ENCODE assay signal across 1 cellular context in the genomic region with DNA sequence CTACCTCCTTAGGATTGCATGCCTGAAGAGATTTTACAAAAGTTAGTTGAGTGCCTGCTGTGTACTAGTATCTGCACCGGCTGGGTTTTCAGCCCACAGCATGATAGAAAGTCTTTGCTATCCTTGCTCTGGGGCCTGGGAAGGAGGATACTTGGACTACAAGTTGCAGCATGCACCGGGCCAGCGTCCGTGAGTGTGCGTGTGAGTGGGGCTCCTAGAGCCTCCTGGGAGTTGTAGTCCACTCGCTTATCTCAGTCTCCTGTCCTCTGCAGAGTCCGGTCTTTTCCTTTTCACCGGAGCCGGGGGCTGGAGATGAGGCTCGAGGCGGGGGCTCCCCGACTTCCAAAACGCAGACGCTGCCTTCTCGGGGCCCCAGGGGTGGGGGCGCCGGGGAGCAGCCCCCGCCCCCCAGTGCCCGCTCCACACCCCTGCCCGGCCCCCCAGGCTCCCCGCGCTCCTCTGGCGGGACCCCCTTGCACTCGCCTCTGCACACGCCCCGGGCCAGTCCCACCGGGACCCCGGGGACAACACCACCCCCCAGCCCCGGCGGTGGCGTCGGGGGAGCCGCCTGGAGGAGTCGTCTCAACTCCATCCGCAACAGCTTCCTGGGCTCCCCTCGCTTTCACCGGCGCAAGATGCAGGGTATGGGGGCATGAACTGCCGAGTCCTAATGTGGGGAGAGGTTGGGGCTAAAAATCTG.
TF ChIP-seq lines count a peak whose summit lies in the region.

No MANE protein-coding gene starts in this region.

TF ChIP-seq in K562, 482 proteins besides CTCF, POLR2A, EP300 and RAD21 (continues in another document):
- 0 out of 2 replicates have a peak, but pooled peaks have one; percentile 0 for TF ChIP-seq ZNF175 (CRISPR knock-in tag; IDR thresholded peaks at IDR 0.05; ENCODE audit: low read depth)
- TF ChIP-seq ZNF589 (CRISPR knock-in tag; IDR thresholded peaks at IDR 0.05; ENCODE audit: low read depth): 0 out of 2 replicates have a peak, but pooled peaks have one; percentile 35
- 0 out of 4 replicates have a peak, but pooled peaks of 1 of the 2 experiments have one; percentile 55 for TF ChIP-seq ZMIZ1 (IDR thresholded peaks at IDR 0.05; ENCODE audit: low read depth in 2 of 2, low read length in 2 of 2)
- 0 out of 2 replicates have a peak, but pooled peaks have one; percentile 28 for TF ChIP-seq CXXC5 (CRISPR knock-in tag; IDR thresholded peaks at IDR 0.05)
- TF ChIP-seq POU5F1 (IDR thresholded peaks at IDR 0.05; ENCODE audit: borderline replicate concordance, low read depth, low read length, partially characterized antibody): peak; percentile 64
- TF ChIP-seq ZFX (CRISPR knock-in tag; IDR thresholded peaks at IDR 0.05): peak; percentile 23
- TF ChIP-seq POLR2AphosphoS2 (IDR thresholded peaks at IDR 0.05; ENCODE audit: low read length): no peak
- no peak for TF ChIP-seq ELF1 (tag; IDR thresholded peaks at IDR 0.05)
- TF ChIP-seq, protein P1, sequence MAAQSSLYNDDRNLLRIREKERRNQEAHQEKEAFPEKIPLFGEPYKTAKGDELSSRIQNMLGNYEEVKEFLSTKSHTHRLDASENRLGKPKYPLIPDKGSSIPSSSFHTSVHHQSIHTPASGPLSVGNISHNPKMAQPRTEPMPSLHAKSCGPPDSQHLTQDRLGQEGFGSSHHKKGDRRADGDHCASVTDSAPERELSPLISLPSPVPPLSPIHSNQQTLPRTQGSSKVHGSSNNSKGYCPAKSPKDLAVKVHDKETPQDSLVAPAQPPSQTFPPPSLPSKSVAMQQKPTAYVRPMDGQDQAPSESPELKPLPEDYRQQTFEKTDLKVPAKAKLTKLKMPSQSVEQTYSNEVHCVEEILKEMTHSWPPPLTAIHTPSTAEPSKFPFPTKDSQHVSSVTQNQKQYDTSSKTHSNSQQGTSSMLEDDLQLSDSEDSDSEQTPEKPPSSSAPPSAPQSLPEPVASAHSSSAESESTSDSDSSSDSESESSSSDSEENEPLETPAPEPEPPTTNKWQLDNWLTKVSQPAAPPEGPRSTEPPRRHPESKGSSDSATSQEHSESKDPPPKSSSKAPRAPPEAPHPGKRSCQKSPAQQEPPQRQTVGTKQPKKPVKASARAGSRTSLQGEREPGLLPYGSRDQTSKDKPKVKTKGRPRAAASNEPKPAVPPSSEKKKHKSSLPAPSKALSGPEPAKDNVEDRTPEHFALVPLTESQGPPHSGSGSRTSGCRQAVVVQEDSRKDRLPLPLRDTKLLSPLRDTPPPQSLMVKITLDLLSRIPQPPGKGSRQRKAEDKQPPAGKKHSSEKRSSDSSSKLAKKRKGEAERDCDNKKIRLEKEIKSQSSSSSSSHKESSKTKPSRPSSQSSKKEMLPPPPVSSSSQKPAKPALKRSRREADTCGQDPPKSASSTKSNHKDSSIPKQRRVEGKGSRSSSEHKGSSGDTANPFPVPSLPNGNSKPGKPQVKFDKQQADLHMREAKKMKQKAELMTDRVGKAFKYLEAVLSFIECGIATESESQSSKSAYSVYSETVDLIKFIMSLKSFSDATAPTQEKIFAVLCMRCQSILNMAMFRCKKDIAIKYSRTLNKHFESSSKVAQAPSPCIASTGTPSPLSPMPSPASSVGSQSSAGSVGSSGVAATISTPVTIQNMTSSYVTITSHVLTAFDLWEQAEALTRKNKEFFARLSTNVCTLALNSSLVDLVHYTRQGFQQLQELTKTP (IDR thresholded peaks at IDR 0.05; ENCODE audit: low read depth in 1 of 2, partially characterized antibody in 2 of 2): peak in 1 of 2 experiments; percentile 98
- TF ChIP-seq SAP30 (IDR thresholded peaks at IDR 0.05; ENCODE audit: borderline replicate concordance, insufficient read depth, low read depth, low read length, poor library complexity, severe bottlenecking): no peak
- peak; percentile 98 for TF ChIP-seq SIX5 (IDR thresholded peaks at IDR 0.05; ENCODE audit: borderline replicate concordance in 1 of 2, insufficient read depth in 1 of 2, low read depth in 1 of 2, low read length in 2 of 2)
- TF ChIP-seq ATF1 (CRISPR knock-in tag; IDR thresholded peaks at IDR 0.05): no peak
- TF ChIP-seq ATF1 (tag; IDR thresholded peaks at IDR 0.05): peak; percentile 52; the same call in 1 of the 2 replicates
- TF ChIP-seq, protein P2, sequence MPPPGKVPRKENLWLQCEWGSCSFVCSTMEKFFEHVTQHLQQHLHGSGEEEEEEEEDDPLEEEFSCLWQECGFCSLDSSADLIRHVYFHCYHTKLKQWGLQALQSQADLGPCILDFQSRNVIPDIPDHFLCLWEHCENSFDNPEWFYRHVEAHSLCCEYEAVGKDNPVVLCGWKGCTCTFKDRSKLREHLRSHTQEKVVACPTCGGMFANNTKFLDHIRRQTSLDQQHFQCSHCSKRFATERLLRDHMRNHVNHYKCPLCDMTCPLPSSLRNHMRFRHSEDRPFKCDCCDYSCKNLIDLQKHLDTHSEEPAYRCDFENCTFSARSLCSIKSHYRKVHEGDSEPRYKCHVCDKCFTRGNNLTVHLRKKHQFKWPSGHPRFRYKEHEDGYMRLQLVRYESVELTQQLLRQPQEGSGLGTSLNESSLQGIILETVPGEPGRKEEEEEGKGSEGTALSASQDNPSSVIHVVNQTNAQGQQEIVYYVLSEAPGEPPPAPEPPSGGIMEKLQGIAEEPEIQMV (tag; conservative IDR thresholded peaks at IDR 0.05; ENCODE audit: low read depth): peak; percentile 93
- TF ChIP-seq PTRF (tag; IDR thresholded peaks at IDR 0.05): no peak
- TF ChIP-seq CREB1 (IDR thresholded peaks at IDR 0.05): peak; percentile 60
- TF ChIP-seq CREB1 (CRISPR knock-in tag; IDR thresholded peaks at IDR 0.05): no peak
- no peak for TF ChIP-seq HDAC3 (IDR thresholded peaks at IDR 0.05; ENCODE audit: borderline replicate concordance, partially characterized antibody)
- no peak for TF ChIP-seq TBP (optimal IDR thresholded peaks at IDR 0.05; ENCODE audit: low read depth, low read length)
- TF ChIP-seq BHLHE40 (IDR thresholded peaks at IDR 0.05; ENCODE audit: low read length): no peak
- TF ChIP-seq, protein P3, sequence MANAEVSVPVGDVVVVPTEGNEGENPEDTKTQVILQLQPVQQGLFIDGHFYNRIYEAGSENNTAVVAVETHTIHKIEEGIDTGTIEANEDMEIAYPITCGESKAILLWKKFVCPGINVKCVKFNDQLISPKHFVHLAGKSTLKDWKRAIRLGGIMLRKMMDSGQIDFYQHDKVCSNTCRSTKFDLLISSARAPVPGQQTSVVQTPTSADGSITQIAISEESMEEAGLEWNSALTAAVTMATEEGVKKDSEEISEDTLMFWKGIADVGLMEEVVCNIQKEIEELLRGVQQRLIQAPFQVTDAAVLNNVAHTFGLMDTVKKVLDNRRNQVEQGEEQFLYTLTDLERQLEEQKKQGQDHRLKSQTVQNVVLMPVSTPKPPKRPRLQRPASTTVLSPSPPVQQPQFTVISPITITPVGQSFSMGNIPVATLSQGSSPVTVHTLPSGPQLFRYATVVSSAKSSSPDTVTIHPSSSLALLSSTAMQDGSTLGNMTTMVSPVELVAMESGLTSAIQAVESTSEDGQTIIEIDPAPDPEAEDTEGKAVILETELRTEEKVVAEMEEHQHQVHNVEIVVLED (CRISPR knock-in tag; IDR thresholded peaks at IDR 0.05): peak; percentile 83
- 0 out of 2 replicates have a peak, but pooled peaks have one; percentile 66 for TF ChIP-seq ZNF197 (CRISPR knock-in tag; IDR thresholded peaks at IDR 0.05; ENCODE audit: low read depth)
- TF ChIP-seq ZNF766 (CRISPR knock-in tag; conservative IDR thresholded peaks at IDR 0.05): peak; percentile 89
- TF ChIP-seq, protein P4, sequence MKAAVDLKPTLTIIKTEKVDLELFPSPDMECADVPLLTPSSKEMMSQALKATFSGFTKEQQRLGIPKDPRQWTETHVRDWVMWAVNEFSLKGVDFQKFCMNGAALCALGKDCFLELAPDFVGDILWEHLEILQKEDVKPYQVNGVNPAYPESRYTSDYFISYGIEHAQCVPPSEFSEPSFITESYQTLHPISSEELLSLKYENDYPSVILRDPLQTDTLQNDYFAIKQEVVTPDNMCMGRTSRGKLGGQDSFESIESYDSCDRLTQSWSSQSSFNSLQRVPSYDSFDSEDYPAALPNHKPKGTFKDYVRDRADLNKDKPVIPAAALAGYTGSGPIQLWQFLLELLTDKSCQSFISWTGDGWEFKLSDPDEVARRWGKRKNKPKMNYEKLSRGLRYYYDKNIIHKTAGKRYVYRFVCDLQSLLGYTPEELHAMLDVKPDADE (conservative IDR thresholded peaks at IDR 0.05; ENCODE audit: control insufficient read depth, low read depth, low read length): peak; percentile 98
- TF ChIP-seq MBD2 (IDR thresholded peaks at IDR 0.05; ENCODE audit: borderline replicate concordance, low read depth): peak; percentile 78
- TF ChIP-seq, protein P5, sequence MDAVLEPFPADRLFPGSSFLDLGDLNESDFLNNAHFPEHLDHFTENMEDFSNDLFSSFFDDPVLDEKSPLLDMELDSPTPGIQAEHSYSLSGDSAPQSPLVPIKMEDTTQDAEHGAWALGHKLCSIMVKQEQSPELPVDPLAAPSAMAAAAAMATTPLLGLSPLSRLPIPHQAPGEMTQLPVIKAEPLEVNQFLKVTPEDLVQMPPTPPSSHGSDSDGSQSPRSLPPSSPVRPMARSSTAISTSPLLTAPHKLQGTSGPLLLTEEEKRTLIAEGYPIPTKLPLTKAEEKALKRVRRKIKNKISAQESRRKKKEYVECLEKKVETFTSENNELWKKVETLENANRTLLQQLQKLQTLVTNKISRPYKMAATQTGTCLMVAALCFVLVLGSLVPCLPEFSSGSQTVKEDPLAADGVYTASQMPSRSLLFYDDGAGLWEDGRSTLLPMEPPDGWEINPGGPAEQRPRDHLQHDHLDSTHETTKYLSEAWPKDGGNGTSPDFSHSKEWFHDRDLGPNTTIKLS (IDR thresholded peaks at IDR 0.05; ENCODE audit: borderline replicate concordance, low read depth): peak; percentile 50; the same call in 1 of the 2 replicates
- TF ChIP-seq HCFC1 (IDR thresholded peaks at IDR 0.05; ENCODE audit: low read depth, low read length): peak; percentile 99
- peak in 1 of 2 experiments; percentile 30; a peak in 1 of 4 replicates for TF ChIP-seq KDM4B (IDR thresholded peaks at IDR 0.05; ENCODE audit: borderline replicate concordance in 2 of 2, low read depth in 1 of 2)
- TF ChIP-seq ZNF282 (CRISPR knock-in tag; IDR thresholded peaks at IDR 0.05): no peak
- TF ChIP-seq ZBTB11 (CRISPR knock-in tag; IDR thresholded peaks at IDR 0.05): 0 out of 6 replicates have a peak, but pooled peaks of 1 of the 3 experiments have one; percentile 48
- TF ChIP-seq ZNF644 (tag; IDR thresholded peaks at IDR 0.05; ENCODE audit: low read depth): peak; percentile 58; the same call in 1 of the 2 replicates
- no peak for TF ChIP-seq JUND (IDR thresholded peaks at IDR 0.05; ENCODE audit: borderline replicate concordance, low read depth, low read length)
- TF ChIP-seq JUND (tag; IDR thresholded peaks at IDR 0.05; ENCODE audit: borderline replicate concordance, low read depth, low read length): no peak
- no peak for TF ChIP-seq ZNF280B (CRISPR knock-in tag; IDR thresholded peaks at IDR 0.05)
- no peak for TF ChIP-seq NR2C1 (IDR thresholded peaks at IDR 0.05)
- TF ChIP-seq NR2C1 (tag; IDR thresholded peaks at IDR 0.05): peak; percentile 27; the same call in 1 of the 2 replicates
- peak; percentile 92 for TF ChIP-seq ZNF143 (CRISPR knock-in tag; IDR thresholded peaks at IDR 0.05)
- TF ChIP-seq RNF2 (IDR thresholded peaks at IDR 0.05): no peak
- peak; percentile 24; the same call in 1 of the 2 replicates for TF ChIP-seq CHD2 (IDR thresholded peaks at IDR 0.05; ENCODE audit: low read depth, low read length)
